11 cellular contexts compared by ENCODE assay signal in genomic region chr12:34398706-34399630, GRCh38.
A peak's percentile ranks its signal among the peaks of the same experiment; 100 is the strongest.
DNase-seq lines count a peak whose midpoint lies in the region; ATAC-seq and TF ChIP-seq lines count a peak whose summit lies in the region.
"Had no signal": no experiment of that assay in that cellular context is flagged by ENCODE, and none has a peak within 500 bp of the region (broad histone marks: within the 10 kb centered on the region; RNA-seq: fewer than 3 reads in every experiment).

No MANE protein-coding gene starts in this region.

- ATAC-seq in omental fat pad (ENCODE audit: low FRiP score), result no peak
- no peak for ATAC-seq in HG02981 (IDR thresholded peaks at IDR 0.05; ENCODE audit: unreplicated experiment)
- no peak for ATAC-seq in GM21360 (IDR thresholded peaks at IDR 0.05; ENCODE audit: unreplicated experiment)

- DNase-seq in AG08396 (ENCODE audit: low spot score) (peak; percentile 1), D341Med (ENCODE audit: low spot score) (peak; percentile 12), ecto neural progenitor cell (ENCODE audit: low spot score) (peak; percentile 21), omental fat pad (ENCODE audit: low spot score) (peak; percentile 16), NCI-H1417 treated with DMSO at 0.1 percent for 48 hours (lab: John Stamatoyannopoulos, UW) (no peak), NCI-H82 (lab: John Stamatoyannopoulos, UW) (no peak)
- DNase-seq: esophagus squamous epithelium, MV-4-11, SHP77 treated with DMSO at 0.1 percent for 48 hours had no signal

- no peak for TF ChIP-seq CTCF in omental fat pad (IDR thresholded peaks at IDR 0.05)

Comparison
In these comparisons a context has a peak if more than half of its experiments do, and no peak if none do; other contexts are left out.
1. DNase-seq: peak in AG08396 (single experiment), D341Med (single experiment), ecto neural progenitor cell (single experiment) and omental fat pad (single experiment); none in NCI-H1417 treated with DMSO at 0.1 percent for 48 hours (single experiment) and NCI-H82 (single experiment).